In the genomic region with DNA sequence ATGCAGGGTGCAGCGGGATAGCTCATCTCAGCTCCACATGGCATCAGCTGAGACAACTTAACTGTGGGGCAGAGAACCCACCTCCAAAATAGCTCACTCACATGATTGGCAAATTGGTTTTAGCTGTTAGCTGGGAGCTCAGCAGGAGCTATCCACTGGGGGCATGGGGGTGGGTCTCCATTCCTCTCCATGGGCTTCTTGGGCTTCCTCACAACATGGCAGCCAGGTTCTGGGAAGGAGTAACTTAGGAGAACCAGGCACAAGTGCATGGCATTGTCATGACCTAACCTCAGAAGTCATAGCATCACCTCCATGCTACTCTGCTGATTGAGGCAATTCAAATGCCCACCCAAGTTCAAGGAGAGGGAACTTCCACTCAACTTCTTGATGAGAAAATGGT, we compare ENCODE assay signal across 21 cellular contexts.
DNase-seq lines count a peak whose midpoint lies in the region; ATAC-seq, FAIRE-seq and TF ChIP-seq lines count a peak whose summit lies in the region.
"Had no signal": no experiment of that assay in that cellular context is flagged by ENCODE, and none has a peak within 500 bp of the region (broad histone marks: within the 10 kb centered on the region; RNA-seq: fewer than 3 reads in every experiment).

No MANE protein-coding gene starts in this region.

- POLR2A ChIA-PET in RWPE1 (lab: Yijun Ruan, JAX; ENCODE audit: low non-redundant PET): no interaction called here

- H3K9me3 Mint-ChIP-seq in neural progenitor cell: no peaks in the 10 kb centered on the region
- H3K9me3 Mint-ChIP-seq in activated naive CD8-positive, alpha-beta T cell treated with anti-CD3 and anti-CD28 coated beads for 36 hours: no peaks in the 10 kb centered on the region
- H3K9me3 Mint-ChIP-seq: CD8-positive, alpha-beta T cell had no signal

- ATAC-seq in left cardiac atrium (no peak), upper lobe of left lung (ENCODE audit: low FRiP score in 2 of 2) (no peak)
- ATAC-seq: A549; CD8-positive, alpha-beta T cell had no signal

- H3F3A ChIP-seq in neural progenitor cell (ENCODE audit: low read depth): peaks cover 23% of the 10 kb centered on the region

- H3K4me3 ChIP-seq in right atrium auricular region (no peak overlapping the region), bronchial epithelial cell (ENCODE audit: low read depth, low read length) (no peak overlapping the region), neural progenitor cell (no peak overlapping the region), upper lobe of left lung (no peak overlapping the region)
- H3K4me3 ChIP-seq: A549 had no signal

- no peaks in the 10 kb centered on the region for H3K36me3 Mint-ChIP-seq in neural progenitor cell
- H3K36me3 Mint-ChIP-seq in activated naive CD8-positive, alpha-beta T cell treated with anti-CD3 and anti-CD28 coated beads for 36 hours: no peaks in the 10 kb centered on the region
- H3K36me3 Mint-ChIP-seq: CD4-positive, CD25-positive, alpha-beta regulatory T cell; CD8-positive, alpha-beta T cell had no signal

- peak; percentile 23 for FAIRE-seq in bronchial epithelial cell (lab: Jason Lieb, UNC)
- FAIRE-seq: A549, GM12892, H1 had no signal

- peaks cover 69% of the 10 kb centered on the region for H3K4me1 Mint-ChIP-seq in neural progenitor cell
- H3K4me1 Mint-ChIP-seq in activated naive CD8-positive, alpha-beta T cell treated with anti-CD3 and anti-CD28 coated beads for 36 hours: no peaks in the 10 kb centered on the region
- H3K4me1 Mint-ChIP-seq: CD4-positive, CD25-positive, alpha-beta regulatory T cell had no signal

- TF ChIP-seq CTCF in right atrium auricular region (IDR thresholded peaks at IDR 0.05) (no peak), bronchial epithelial cell (IDR thresholded peaks at IDR 0.05; ENCODE audit: insufficient read depth, low read length, severe bottlenecking) (no peak), neural progenitor cell (IDR thresholded peaks at IDR 0.05) (no peak), upper lobe of left lung (IDR thresholded peaks at IDR 0.05) (no peak), RWPE1 (conservative IDR thresholded peaks at IDR 0.05; ENCODE audit: low read depth) (no peak)

- DNase-seq in left cardiac atrium: peak; percentile 4
- DNase-seq in right atrium auricular region (ENCODE audit: low spot score): no peak
- DNase-seq in bronchial epithelial cell (ENCODE audit: low read depth): no peak
- no peak for DNase-seq in neural progenitor cell (ENCODE audit: low spot score)
- no peak for DNase-seq in upper lobe of left lung
- DNase-seq in activated naive CD8-positive, alpha-beta T cell treated with anti-CD3 and anti-CD28 coated beads for 36 hours: no peak
- DNase-seq in AG08396 (ENCODE audit: low spot score): no peak
- no peak for DNase-seq in RWPE1 (ENCODE audit: low spot score)
- DNase-seq: 8988T; ACHN; Caco-2; CD4-positive, CD25-positive, alpha-beta regulatory T cell; CD8-positive, alpha-beta T cell; DMS79; EL; GF-D8; H7; HCEC 1CT had no signal

- H3K27me3 ChIP-seq in right atrium auricular region (no peaks in the 10 kb centered on the region), bronchial epithelial cell (ENCODE audit: control insufficient read depth, insufficient read depth, low read length) (no peaks in the 10 kb centered on the region), neural progenitor cell (no peaks in the 10 kb centered on the region), upper lobe of left lung (no peaks in the 10 kb centered on the region)

- H3K4me1 ChIP-seq in right atrium auricular region (peaks cover 0 to 30% of the 10 kb centered on the region in 2 donors), neural progenitor cell (peaks cover 31% of the 10 kb centered on the region), upper lobe of left lung (peaks cover 5 to 34% (median 14%) of the 10 kb centered on the region in 4 donors)

- no peak overlapping the region for H3K27ac ChIP-seq in right atrium auricular region
- H3K27ac ChIP-seq in neural progenitor cell: no peak overlapping the region
- peak overlapping the region in 3 of 4 donors; percentile 52 to 72 (median 70) for H3K27ac ChIP-seq in upper lobe of left lung
- no peak overlapping the region for H3K27ac ChIP-seq in RWPE1

- H3K4me3 Mint-ChIP-seq in neural progenitor cell: no peak overlapping the region
- H3K4me3 Mint-ChIP-seq in activated naive CD8-positive, alpha-beta T cell treated with anti-CD3 and anti-CD28 coated beads for 36 hours: no peak overlapping the region
- H3K4me3 Mint-ChIP-seq: CD4-positive, CD25-positive, alpha-beta regulatory T cell; CD8-positive, alpha-beta T cell had no signal

- TF ChIP-seq EP300 in upper lobe of left lung (IDR thresholded peaks at IDR 0.05): no peak

- H3K36me3 ChIP-seq in right atrium auricular region: no peaks in the 10 kb centered on the region
- no peaks in the 10 kb centered on the region for H3K36me3 ChIP-seq in bronchial epithelial cell (ENCODE audit: control insufficient read depth, insufficient read depth, low read length)
- H3K36me3 ChIP-seq in neural progenitor cell: no peaks in the 10 kb centered on the region
- no peaks in the 10 kb centered on the region for H3K36me3 ChIP-seq in upper lobe of left lung

- H3K9ac ChIP-seq in neural progenitor cell: no peak overlapping the region

- H2AFZ ChIP-seq in neural progenitor cell (replicated peaks): no peak overlapping the region

- H3K79me2 ChIP-seq in neural progenitor cell (ENCODE audit: low read depth): no peaks in the 10 kb centered on the region

- CTCF ChIA-PET in RWPE1 (lab: Yijun Ruan, JAX): no interaction called here

- no peak overlapping the region for H3K4me2 ChIP-seq in neural progenitor cell
- H3K4me2 ChIP-seq: A549 had no signal

- no peak for TF ChIP-seq POLR2A in upper lobe of left lung (IDR thresholded peaks at IDR 0.05)

- peak overlapping the region; percentile 46 for H3K27ac Mint-ChIP-seq in neural progenitor cell
- no peak overlapping the region for H3K27ac Mint-ChIP-seq in activated naive CD8-positive, alpha-beta T cell treated with anti-CD3 and anti-CD28 coated beads for 36 hours
- H3K27ac Mint-ChIP-seq: CD4-positive, CD25-positive, alpha-beta regulatory T cell; CD8-positive, alpha-beta T cell had no signal

- intact Hi-C loops in left cardiac atrium (cut with DNase I): no loop called here

- H4K20me1 ChIP-seq in neural progenitor cell (ENCODE audit: low read depth): no peaks in the 10 kb centered on the region

- WGBS in upper lobe of left lung, 2 donors: 100% methylated on average over 1 of the region's 1 CpG

- H3K9me3 ChIP-seq in right atrium auricular region (peaks cover 0 to 4% of the 10 kb centered on the region in 2 donors), neural progenitor cell (ENCODE audit: low read depth) (no peaks in the 10 kb centered on the region), upper lobe of left lung (peaks cover 0 to 4% (median 0%) of the 10 kb centered on the region in 4 donors)
- H3K9me3 ChIP-seq: A549, Caco-2 had no signal

- peaks cover 9% of the 10 kb centered on the region for H3K27me3 Mint-ChIP-seq in neural progenitor cell (ENCODE audit: insufficient read depth, low read depth)
- peaks cover 18% of the 10 kb centered on the region for H3K27me3 Mint-ChIP-seq in activated naive CD8-positive, alpha-beta T cell treated with anti-CD3 and anti-CD28 coated beads for 36 hours

Comparison
In these comparisons a context has a peak if more than half of its experiments do, and no peak if none do; other contexts are left out.
1. H3K27ac ChIP-seq: peak in upper lobe of left lung (3 of 4); none in right atrium auricular region (0 of 2), neural progenitor cell (single experiment) and RWPE1 (single experiment).